In genomic region chr17:30570191-30570590, GRCh38 we compare ENCODE assay signal across 25 cellular contexts.
"Had no signal": no experiment of that assay in that cellular context is flagged by ENCODE, and none has a peak within 500 bp of the region (broad histone marks: within the 10 kb centered on the region; RNA-seq: fewer than 3 reads in every experiment).

No MANE protein-coding gene starts in this region.

- H3K79me2 ChIP-seq: hepatocyte had no signal

- H3K9me3 ChIP-seq: gastroesophageal sphincter, suprapubic skin, tibial nerve, uterus had no signal

- H3K4me2 ChIP-seq: hepatocyte had no signal

- DNase-seq: activated CD4-positive, alpha-beta memory T cell treated with anti-CD3 and anti-CD28 coated beads for 36 hours; activated CD4-positive, alpha-beta T cell treated with anti-CD3 and anti-CD28 coated beads, Interleukin-2, amount 10 ng/mL, durations not matched to agents 24 days and 14 days; activated CD4-positive, CD25-positive, alpha-beta regulatory T cell; activated CD8-positive, alpha-beta memory T cell treated with anti-CD3 and anti-CD28 coated beads, Interleukin-2, amount 50 U/mL, for 4 hours; activated gamma-delta T cell; activated naive CD4-positive, alpha-beta T cell treated with anti-CD3 and anti-CD28 coated beads, Interleukin-2, amount 10 ng/mL, durations not matched to agents 7 days and 5 days; activated naive CD8-positive, alpha-beta T cell treated with anti-CD3 and anti-CD28 coated beads, Interleukin-2, amount 10 ng/mL, durations not matched to agents 7 days and 5 days; activated T-cell treated with anti-CD3 and anti-CD28 coated beads, Interleukin-2, amount 50 U/mL, for 1 hour; amniotic stem cell; brain microvascular endothelial cell; effector memory CD8-positive, alpha-beta T cell; left cardiac atrium; mammary epithelial cell; naive thymus-derived CD8-positive, alpha-beta T cell; right cardiac atrium; stimulated activated CD4-positive, alpha-beta T cell treated with anti-CD3 and anti-CD28 coated beads, Interleukin-15, amount 100 ng/mL, for 24 hours; stimulated activated CD4-positive, alpha-beta T cell treated with anti-CD3 and anti-CD28 coated beads, Interleukin-2, amount 100 ng/mL, for 24 hours; stimulated activated naive CD4-positive, alpha-beta T cell; T-cell; uterus had no signal

- H3K36me3 ChIP-seq: brain microvascular endothelial cell, gastroesophageal sphincter, suprapubic skin, tibial nerve, uterus had no signal

- H3K4me3 ChIP-seq: coronary artery, gastroesophageal sphincter, hepatocyte, suprapubic skin, tibial nerve, uterus had no signal

- H3K27ac ChIP-seq: brain microvascular endothelial cell, coronary artery, gastroesophageal sphincter, hepatocyte, suprapubic skin, tibial nerve, uterus had no signal

- H2AFZ ChIP-seq: hepatocyte had no signal

- H3K4me1 ChIP-seq: gastroesophageal sphincter, suprapubic skin, tibial nerve, uterus had no signal

- H3K27me3 ChIP-seq: brain microvascular endothelial cell, hepatocyte, uterus had no signal
